In the genomic region with DNA sequence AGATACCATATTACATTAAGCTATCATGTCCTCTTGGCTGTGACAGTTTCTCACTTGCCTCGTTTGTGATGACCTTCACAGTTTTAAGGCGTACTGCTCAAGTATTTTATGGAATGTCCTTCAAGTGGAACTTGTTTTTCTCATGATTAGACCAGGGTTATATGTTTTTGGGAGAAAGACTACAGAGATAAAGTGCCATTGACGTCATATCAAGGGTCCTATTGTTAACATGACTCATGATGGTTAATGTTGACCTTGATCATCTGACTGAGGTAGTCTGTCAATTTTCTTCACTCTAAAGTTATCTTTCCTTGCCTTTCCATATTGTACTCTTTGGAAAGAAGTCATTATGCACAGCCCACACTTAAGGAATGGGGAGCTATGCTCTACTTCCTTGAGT, we compare ENCODE assay signal across 10 cellular contexts.
"Had no signal": no experiment of that assay in that cellular context is flagged by ENCODE, and none has a peak within 500 bp of the region (broad histone marks: within the 10 kb centered on the region; RNA-seq: fewer than 3 reads in every experiment).

No MANE protein-coding gene starts in this region.

- H3K4me2 ChIP-seq: KMS-11 had no signal

- H2AFZ ChIP-seq: GM23248 had no signal

- H3K27ac ChIP-seq: GM23248, HL-60, KMS-11 had no signal

- DNase-seq: GM23248, GOT3, H9, HCEC 1CT, HFFc6, IMR-90, Karpas-422, KBM-7 had no signal

- H3K4me3 ChIP-seq: GM23248 had no signal

- H3K9ac ChIP-seq: GM23248, KMS-11 had no signal
